1 cellular context compared by ENCODE assay signal in the genomic region with DNA sequence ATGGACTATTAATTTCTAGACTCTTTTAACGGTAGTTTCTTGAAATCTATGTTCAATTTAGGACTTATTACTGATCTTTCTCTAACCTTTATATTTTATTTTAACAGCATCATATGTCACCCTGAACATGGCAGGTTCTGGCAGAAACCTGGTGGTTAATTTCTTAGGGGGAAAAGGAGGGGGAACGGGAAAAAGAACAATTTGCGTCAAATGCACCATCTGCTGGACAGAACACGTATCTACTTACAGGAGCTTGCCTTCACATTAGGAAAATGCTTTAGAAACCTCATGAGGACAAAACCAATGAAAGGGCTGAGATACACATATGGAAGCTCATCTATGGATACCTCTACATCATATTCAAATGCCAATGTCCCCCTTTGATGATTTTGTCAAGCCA.
TF ChIP-seq lines count a peak whose summit lies in the region.

No MANE protein-coding gene starts in this region.

TF ChIP-seq in WTC11, 78 proteins besides CTCF, POLR2A, EP300 and RAD21 (continued from another document):
- TF ChIP-seq, protein P1, sequence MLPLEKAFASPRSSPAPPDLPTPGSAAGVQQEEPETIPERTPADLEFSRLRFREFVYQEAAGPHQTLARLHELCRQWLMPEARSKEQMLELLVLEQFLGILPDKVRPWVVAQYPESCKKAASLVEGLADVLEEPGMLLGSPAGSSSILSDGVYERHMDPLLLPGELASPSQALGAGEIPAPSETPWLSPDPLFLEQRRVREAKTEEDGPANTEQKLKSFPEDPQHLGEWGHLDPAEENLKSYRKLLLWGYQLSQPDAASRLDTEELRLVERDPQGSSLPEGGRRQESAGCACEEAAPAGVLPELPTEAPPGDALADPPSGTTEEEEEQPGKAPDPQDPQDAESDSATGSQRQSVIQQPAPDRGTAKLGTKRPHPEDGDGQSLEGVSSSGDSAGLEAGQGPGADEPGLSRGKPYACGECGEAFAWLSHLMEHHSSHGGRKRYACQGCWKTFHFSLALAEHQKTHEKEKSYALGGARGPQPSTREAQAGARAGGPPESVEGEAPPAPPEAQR (CRISPR knock-in tag; IDR thresholded peaks at IDR 0.05): no peak
- no peak for TF ChIP-seq SMAD4 (CRISPR knock-in tag; IDR thresholded peaks at IDR 0.05)
- TF ChIP-seq, protein P2, sequence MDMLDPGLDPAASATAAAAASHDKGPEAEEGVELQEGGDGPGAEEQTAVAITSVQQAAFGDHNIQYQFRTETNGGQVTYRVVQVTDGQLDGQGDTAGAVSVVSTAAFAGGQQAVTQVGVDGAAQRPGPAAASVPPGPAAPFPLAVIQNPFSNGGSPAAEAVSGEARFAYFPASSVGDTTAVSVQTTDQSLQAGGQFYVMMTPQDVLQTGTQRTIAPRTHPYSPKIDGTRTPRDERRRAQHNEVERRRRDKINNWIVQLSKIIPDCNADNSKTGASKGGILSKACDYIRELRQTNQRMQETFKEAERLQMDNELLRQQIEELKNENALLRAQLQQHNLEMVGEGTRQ (CRISPR knock-in tag; IDR thresholded peaks at IDR 0.05): no peak
- TF ChIP-seq RELA (CRISPR knock-in tag; IDR thresholded peaks at IDR 0.05; ENCODE audit: borderline replicate concordance): no peak
